8 cellular contexts compared by ENCODE assay signal in genomic region chr11:119727523-119728081, GRCh38. TPM values are rescaled to one million over a fixed set of nuclear protein-coding genes. Genes with fewer than 3 reads are reported as not detected.
DNase-seq lines count a peak whose midpoint lies in the region; ATAC-seq and TF ChIP-seq lines count a peak whose summit lies in the region.

No MANE protein-coding gene starts in this region.

- peak overlapping the region; percentile 85 to 90 for H3K9ac ChIP-seq in colonic mucosa (ENCODE audit: low read depth in 2 of 2, low read length in 2 of 2)

- no peak for TF ChIP-seq EP300 in upper lobe of left lung (IDR thresholded peaks at IDR 0.05)

- TF ChIP-seq CTCF in colonic mucosa (IDR thresholded peaks at IDR 0.05): no peak
- peak; percentile 26 for TF ChIP-seq CTCF in lower lobe of right lung (IDR thresholded peaks at IDR 0.05)
- TF ChIP-seq CTCF in upper lobe of left lung (IDR thresholded peaks at IDR 0.05): no peak

- TF ChIP-seq POLR2A in upper lobe of left lung (IDR thresholded peaks at IDR 0.05): no peak

- intact Hi-C loops in colonic mucosa (cut with DNase I) (loop anchor here (2.0 kb wide), 1 partner anchor 61 kb away; no protein-coding TSS in a partner anchor), lower lobe of right lung (cut with DNase I) (no loop called here)

- WGBS in upper lobe of left lung, 2 donors: 0 to 1% methylated on average over 19 to 32 of the region's 45 CpGs

- H3K9me3 ChIP-seq in colonic mucosa (no peaks in the 10 kb centered on the region), lower lobe of right lung (no peaks in the 10 kb centered on the region), upper lobe of left lung (no peaks in the 10 kb centered on the region)

- H3K27me3 ChIP-seq in colonic mucosa: no peaks in the 10 kb centered on the region
- no peaks in the 10 kb centered on the region for H3K27me3 ChIP-seq in lower lobe of right lung (ENCODE audit: low read depth)
- no peaks in the 10 kb centered on the region for H3K27me3 ChIP-seq in upper lobe of left lung

- ATAC-seq in lower lobe of right lung: peak; percentile 19 to 23
- peak in 1 of 2 donors; percentile 1 for ATAC-seq in upper lobe of left lung (ENCODE audit: low FRiP score in 2 of 2)
- no peak for ATAC-seq in HG02840 (IDR thresholded peaks at IDR 0.05; ENCODE audit: low FRiP score, unreplicated experiment)
- ATAC-seq in GM18907 (IDR thresholded peaks at IDR 0.05; ENCODE audit: unreplicated experiment): no peak

- H3K4me1 ChIP-seq in colonic mucosa (peaks cover 11% of the 10 kb centered on the region), lower lobe of right lung (peaks cover 29% of the 10 kb centered on the region), upper lobe of left lung (peaks cover 20 to 33% (median 28%) of the 10 kb centered on the region in 4 donors)

- peak overlapping the region; percentile 78 for H3K27ac ChIP-seq in colonic mucosa
- peak overlapping the region; percentile 80 for H3K27ac ChIP-seq in lower lobe of right lung
- H3K27ac ChIP-seq in upper lobe of left lung: peak overlapping the region in 1 of 4 donors; percentile 89

- DNase-seq in activated T-cell treated with anti-CD3 and anti-CD28 coated beads, Interleukin-2, amount 50 U/mL, for 1 hour: peak; percentile 49
- DNase-seq in activated T-cell treated with anti-CD3 and anti-CD28 coated beads for 4 hours (no peak), OCI-M1 (lab: John Stamatoyannopoulos, UW) (peak; percentile 60), colonic mucosa (peak; percentile 67), lower lobe of right lung (peak; percentile 61), upper lobe of left lung (peak; percentile 41 to 89)

- H3K4me3 ChIP-seq in colonic mucosa: peak overlapping the region; percentile 65
- H3K4me3 ChIP-seq in lower lobe of right lung: peak overlapping the region; percentile 82
- H3K4me3 ChIP-seq in upper lobe of left lung: peak overlapping the region; percentile 69 to 96 (median 77)

- no peaks in the 10 kb centered on the region for H3K36me3 ChIP-seq in colonic mucosa
- no peaks in the 10 kb centered on the region for H3K36me3 ChIP-seq in lower lobe of right lung
- no peaks in the 10 kb centered on the region for H3K36me3 ChIP-seq in upper lobe of left lung

RNA-seq across cellular contexts. Expression of gene NECTIN1, which starts 1.4 kb away (rescaled TPM):
- total RNA-seq in colonic mucosa (10 to 100 TPM; 53.0 to 59.9 TPM), lower lobe of right lung (9.1 TPM), upper lobe of left lung (10 to 100 TPM in 1 of 6 donors, 1 to 10 TPM in 5; 1.4 to 12.6 (median 7.6) TPM)

Comparison
In these comparisons a context has a peak if more than half of its experiments do, and no peak if none do; other contexts are left out.
1. ATAC-seq: peak in lower lobe of right lung (2 of 2); none in HG02840 (single experiment) and GM18907 (single experiment).
2. Peak in every context shown above with its lines, with median percentiles within 50 percentile points of each other: H3K4me3 ChIP-seq.